ENCODE assay signal across 9 cellular contexts in genomic region chr10:99435986-99436633, GRCh38. TPM values are rescaled to one million over a fixed set of nuclear protein-coding genes. Genes with fewer than 3 reads are reported as not detected.
DNase-seq lines count a peak whose midpoint lies in the region; ATAC-seq, FAIRE-seq and TF ChIP-seq lines count a peak whose summit lies in the region.
"Had no signal": no experiment of that assay in that cellular context is flagged by ENCODE, and none has a peak within 500 bp of the region (broad histone marks: within the 10 kb centered on the region; RNA-seq: fewer than 3 reads in every experiment).

No MANE protein-coding gene starts in this region.

- TF ChIP-seq CTCF in prostate gland (IDR thresholded peaks at IDR 0.05): peak in 3 of 4 experiments; percentile 36 to 67 (median 62)

- H3K4me3 ChIP-seq in prostate gland: no peak overlapping the region

- H3K9me3 ChIP-seq in prostate gland: no peaks in the 10 kb centered on the region

- FAIRE-seq in GM12892 (lab: Jason Lieb, UNC): no peak

- DNase-seq in Right ventricle myocardium superior (no peak), cardiac septum (ENCODE audit: low spot score) (no peak), LHCN-M2 (ENCODE audit: low read depth) (peak; percentile 52), SK-N-DZ (ENCODE audit: low spot score) (peak; percentile 45), fibroblast of peridontal ligament (ENCODE audit: extremely low read depth) (peak; percentile 71), prostate gland (ENCODE audit: low spot score) (peak; percentile 16), D341Med (ENCODE audit: low spot score) (no peak), GM12892 (ENCODE audit: insufficient read length) (no peak)
- DNase-seq: activated naive CD8-positive, alpha-beta T cell treated with anti-CD3 and anti-CD28 coated beads, Interleukin-2, amount 10 ng/mL, durations not matched to agents 7 days and 5 days had no signal

- no peak for TF ChIP-seq POLR2A in prostate gland (IDR thresholded peaks at IDR 0.05)
- TF ChIP-seq POLR2A in GM12892 (IDR thresholded peaks at IDR 0.05; ENCODE audit: low read depth, low read length): no peak

- WGBS in prostate gland: 36% methylated on average over 5 of the region's 5 CpGs

- intact Hi-C loops in Right ventricle myocardium superior (cut with DNase I): loop anchor here (5.0 to 10.0 kb wide), 2 partner anchors 176 to 269 kb away; no protein-coding TSS in a partner anchor
- intact Hi-C loops in cardiac septum (cut with DNase I): loop anchor here (2.0 kb wide), 1 partner anchor 175 kb away; no protein-coding TSS in a partner anchor
- intact Hi-C loops in prostate gland (cut with DNase I): loop anchor here (2.0 to 5.0 kb wide), 2 partner anchors 177 to 276 kb away; no protein-coding TSS in a partner anchor

- H3K36me3 ChIP-seq in prostate gland: no peaks in the 10 kb centered on the region

- peaks cover 7% of the 10 kb centered on the region for H3K4me1 ChIP-seq in prostate gland (replicated peaks)

- no peak overlapping the region for H3K27ac ChIP-seq in prostate gland

- peak; percentile 51 for ATAC-seq in Right ventricle myocardium superior (ENCODE audit: poor library complexity)

- H3K27me3 ChIP-seq in prostate gland (replicated peaks; ENCODE audit: insufficient read depth): no peaks in the 10 kb centered on the region

RNA-seq across cellular contexts. Expression of gene GOT1, which starts 5.7 kb away (rescaled TPM):
- total RNA-seq in Right ventricle myocardium superior (516 TPM), cardiac septum (390 TPM), LHCN-M2 (2014; rRNA removed) (20.0 and 22.0 TPM in 2 replicates), prostate gland (10 to 100 TPM; 19.7 to 20.3 TPM)
- 27.1 TPM for polyA plus RNA-seq in LHCN-M2 (2012)
- 44.7 and 55.3 TPM in 2 replicates for polyA plus RNA-seq in SK-N-DZ (2014; cell fraction: cytosol; rRNA removed)
- polyA plus RNA-seq in SK-N-DZ (2014; cell fraction: nucleus; rRNA removed): 20.5 and 35.0 TPM in 2 replicates
- polyA plus RNA-seq in GM12892 (2012; ENCODE audit: missing spikeins): 26.3 TPM

Comparison
In these comparisons a context has a peak if more than half of its experiments do, and no peak if none do; other contexts are left out.
1. DNase-seq: peak in LHCN-M2 (single experiment), SK-N-DZ (single experiment), fibroblast of peridontal ligament (single experiment) and prostate gland (single experiment); none in Right ventricle myocardium superior (single experiment), cardiac septum (single experiment), D341Med (single experiment) and GM12892 (single experiment).
2. RNA of gene GOT1, which starts 5.7 kb away (total RNA-seq): 516 TPM in Right ventricle myocardium superior (single experiment) and 390 TPM in cardiac septum (single experiment); 20.0 to 22.0 TPM in LHCN-M2 and 19.7 to 20.3 TPM in prostate gland; every median in the first group is over 10 times any median in the second.